Comparison of ENCODE assay signal across 9 cellular contexts in genomic region chr7:93799750-93800357, GRCh38.
A peak's percentile ranks its signal among the peaks of the same experiment; 100 is the strongest.
DNase-seq lines count a peak whose midpoint lies in the region; ATAC-seq and TF ChIP-seq lines count a peak whose summit lies in the region.
"Had no signal": no experiment of that assay in that cellular context is flagged by ENCODE, and none has a peak within 500 bp of the region (broad histone marks: within the 10 kb centered on the region; RNA-seq: fewer than 3 reads in every experiment).

No MANE protein-coding gene starts in this region.

- ATAC-seq in left lobe of liver (peak; percentile 41), HG02763 (IDR thresholded peaks at IDR 0.05; ENCODE audit: unreplicated experiment) (no peak)

- intact Hi-C loops in esophagus squamous epithelium (cut with DNase I) = no loop called here

- H3K4me3 ChIP-seq in esophagus squamous epithelium = no peak overlapping the region

- H3K4me1 ChIP-seq in esophagus squamous epithelium = no peaks in the 10 kb centered on the region

- no peaks in the 10 kb centered on the region for H3K27me3 ChIP-seq in esophagus squamous epithelium

- no peak for TF ChIP-seq POLR2A in esophagus squamous epithelium (IDR thresholded peaks at IDR 0.05)

- no peak overlapping the region for H3K27ac ChIP-seq in esophagus squamous epithelium

- DNase-seq in D341Med (ENCODE audit: low spot score) (peak; percentile 28), HT1080 (ENCODE audit: low read depth) (peak; percentile 9), amniotic stem cell (lab: John Stamatoyannopoulos, UW) (peak; percentile 44), left lobe of liver (ENCODE audit: low spot score) (no peak), esophagus squamous epithelium (lab: John Stamatoyannopoulos, UW) (no peak), NCI-H1048 (lab: John Stamatoyannopoulos, UW) (no peak), NCI-H187 (lab: John Stamatoyannopoulos, UW) (no peak)
- DNase-seq: T-helper 1 cell had no signal

- no peaks in the 10 kb centered on the region for H3K9me3 ChIP-seq in esophagus squamous epithelium

- WGBS in esophagus squamous epithelium, 2 donors = 52 to 68% methylated on average over 5 of the region's 5 CpGs

- peak in 1 of 6 experiments; percentile 31 for TF ChIP-seq CTCF in esophagus squamous epithelium (IDR thresholded peaks at IDR 0.05)

- H3K36me3 ChIP-seq in esophagus squamous epithelium = no peaks in the 10 kb centered on the region

Comparison
In these comparisons a context has a peak if more than half of its experiments do, and no peak if none do; other contexts are left out.
1. DNase-seq: peak in D341Med (single experiment), HT1080 (single experiment) and amniotic stem cell (single experiment); none in left lobe of liver (single experiment), esophagus squamous epithelium (single experiment), NCI-H1048 (single experiment) and NCI-H187 (0 of 2).